2 cellular contexts compared by ENCODE assay signal in genomic region chr1:156560585-156561163, GRCh38.
TF ChIP-seq lines count a peak whose summit lies in the region.

No MANE protein-coding gene starts in this region.

TF ChIP-seq in IMR-90, 13 proteins besides CTCF, POLR2A, EP300 and RAD21:
- TF ChIP-seq USF2 (IDR thresholded peaks at IDR 0.05; ENCODE audit: low read depth, low read length) (no peak), MAZ (IDR thresholded peaks at IDR 0.05; ENCODE audit: borderline replicate concordance, low read depth, low read length) (no peak), MXI1 (IDR thresholded peaks at IDR 0.05; ENCODE audit: borderline replicate concordance, low read depth, low read length) (no peak), RCOR1 (IDR thresholded peaks at IDR 0.05; ENCODE audit: insufficient replicate concordance, low read length) (no peak), RFX5 (IDR thresholded peaks at IDR 0.05; ENCODE audit: low read depth, low read length) (no peak), SMC3 (IDR thresholded peaks at IDR 0.05; ENCODE audit: low read depth, low read length) (no peak), MAFK (IDR thresholded peaks at IDR 0.05; ENCODE audit: low read depth, low read length) (no peak), ELK1 (IDR thresholded peaks at IDR 0.05; ENCODE audit: borderline replicate concordance, low read depth, low read length) (no peak), CEBPB (IDR thresholded peaks at IDR 0.05; ENCODE audit: low read depth, low read length) (no peak)

TF ChIP-seq in K562, 482 proteins besides CTCF, POLR2A, EP300 and RAD21:
- TF ChIP-seq TCF3 (CRISPR knock-in tag; IDR thresholded peaks at IDR 0.05): no peak
- 0 out of 2 replicates have a peak, but pooled peaks have one; percentile 48 for TF ChIP-seq SPI1 (IDR thresholded peaks at IDR 0.05; ENCODE audit: borderline replicate concordance, low read depth, low read length)
